In genomic region chr12:103772367-103773108, GRCh38 we compare ENCODE assay signal across 19 cellular contexts.
"Had no signal": no experiment of that assay in that cellular context is flagged by ENCODE, and none has a peak within 500 bp of the region (broad histone marks: within the 10 kb centered on the region; RNA-seq: fewer than 3 reads in every experiment).

No MANE protein-coding gene starts in this region.

- DNase-seq: activated CD4-positive, alpha-beta T cell treated with anti-CD3 and anti-CD28 coated beads, Interleukin-2, amount 10 ng/mL, durations not matched to agents 7 days and 5 days; activated CD4-positive, CD25-positive, alpha-beta regulatory T cell treated with anti-CD3 and anti-CD28 coated beads, Interleukin-2, amount 50 U/mL, for 72 hours; activated CD8-positive, alpha-beta memory T cell treated with anti-CD3 and anti-CD28 coated beads, Interleukin-2, amount 10 ng/mL, durations not matched to agents 7 days and 5 days; activated CD8-positive, alpha-beta T cell treated with anti-CD3 and anti-CD28 coated beads for 36 hours; activated gamma-delta T cell; activated naive CD4-positive, alpha-beta T cell treated with anti-CD3 and anti-CD28 coated beads, Interleukin-2, amount 50 U/mL, for 16 hours; activated naive CD8-positive, alpha-beta T cell treated with anti-CD3 and anti-CD28 coated beads, Interleukin-2, amount 50 U/mL, for 24 hours; activated T-cell treated with anti-CD3 and anti-CD28 coated beads for 4 hours; body of pancreas; foreskin fibroblast; nephron progenitor cell; spleen; stimulated activated CD4-positive, alpha-beta T cell treated with anti-CD3 and anti-CD28 coated beads, Interleukin-4, amount 100 ng/mL, for 1 hour; stimulated activated naive CD4-positive, alpha-beta T cell treated with Interleukin-2 at 50 U/mL for 16 hours; WERI-Rb-1 had no signal

- H3K4me1 Mint-ChIP-seq: activated CD4-positive, alpha-beta T cell treated with anti-CD3 and anti-CD28 coated beads, Interleukin-2, amount 10 ng/mL, durations not matched to agents 7 days and 5 days; activated CD8-positive, alpha-beta memory T cell treated with anti-CD3 and anti-CD28 coated beads, Interleukin-2, amount 10 ng/mL, durations not matched to agents 7 days and 5 days; activated naive CD8-positive, alpha-beta T cell treated with anti-CD3 and anti-CD28 coated beads, Interleukin-2, amount 50 U/mL, for 24 hours; memory B cell had no signal

- H3K27me3 Mint-ChIP-seq: activated CD4-positive, alpha-beta T cell treated with anti-CD3 and anti-CD28 coated beads, Interleukin-2, amount 10 ng/mL, durations not matched to agents 7 days and 5 days; activated CD8-positive, alpha-beta memory T cell treated with anti-CD3 and anti-CD28 coated beads, Interleukin-2, amount 10 ng/mL, durations not matched to agents 7 days and 5 days; activated CD8-positive, alpha-beta T cell treated with anti-CD3 and anti-CD28 coated beads for 36 hours; activated naive CD8-positive, alpha-beta T cell treated with anti-CD3 and anti-CD28 coated beads, Interleukin-2, amount 50 U/mL, for 24 hours; memory B cell had no signal

- ATAC-seq: activated CD8-positive, alpha-beta memory T cell treated with anti-CD3 and anti-CD28 coated beads, Interleukin-2, amount 10 ng/mL, durations not matched to agents 7 days and 5 days; activated CD8-positive, alpha-beta T cell treated with anti-CD3 and anti-CD28 coated beads for 36 hours; activated naive CD8-positive, alpha-beta T cell treated with anti-CD3 and anti-CD28 coated beads, Interleukin-2, amount 50 U/mL, for 24 hours; body of pancreas had no signal

- H3K4me3 Mint-ChIP-seq: activated CD4-positive, alpha-beta T cell treated with anti-CD3 and anti-CD28 coated beads, Interleukin-2, amount 10 ng/mL, durations not matched to agents 7 days and 5 days; activated CD8-positive, alpha-beta memory T cell treated with anti-CD3 and anti-CD28 coated beads, Interleukin-2, amount 10 ng/mL, durations not matched to agents 7 days and 5 days; activated CD8-positive, alpha-beta T cell treated with anti-CD3 and anti-CD28 coated beads for 36 hours; activated naive CD8-positive, alpha-beta T cell treated with anti-CD3 and anti-CD28 coated beads, Interleukin-2, amount 50 U/mL, for 24 hours; activated T-helper 1 cell treated with anti-CD3 and anti-CD28 coated beads, Interleukin-12 subunit alpha, Interleukin-12 subunit beta, Interleukin-2, Interleukin-4 antibody, amounts not matched to agents 30 ng/mL and 10 ng/mL and 1 ng/mL, durations not matched to agents 14 hours and 24 hours and 36 hours; memory B cell; nephron progenitor cell had no signal

- H3K36me3 ChIP-seq: cardiac muscle cell had no signal

- H3K9me3 ChIP-seq: body of pancreas, spleen had no signal

- H3K4me3 ChIP-seq: body of pancreas, cardiac muscle cell, spleen had no signal

- H3K27me3 ChIP-seq: body of pancreas, cardiac muscle cell, spleen had no signal

- H3K27ac Mint-ChIP-seq: activated CD8-positive, alpha-beta memory T cell treated with anti-CD3 and anti-CD28 coated beads, Interleukin-2, amount 10 ng/mL, durations not matched to agents 7 days and 5 days; activated CD8-positive, alpha-beta T cell treated with anti-CD3 and anti-CD28 coated beads for 36 hours; activated naive CD8-positive, alpha-beta T cell treated with anti-CD3 and anti-CD28 coated beads, Interleukin-2, amount 50 U/mL, for 24 hours; activated T-helper 1 cell treated with anti-CD3 and anti-CD28 coated beads, Interleukin-12 subunit alpha, Interleukin-12 subunit beta, Interleukin-2, Interleukin-4 antibody, amounts not matched to agents 30 ng/mL and 10 ng/mL and 1 ng/mL, durations not matched to agents 14 hours and 24 hours and 36 hours; memory B cell; nephron progenitor cell had no signal

- H3K27ac ChIP-seq: body of pancreas, cardiac muscle cell, parathyroid adenoma, WERI-Rb-1 had no signal

- H3K9me3 Mint-ChIP-seq: activated CD4-positive, alpha-beta T cell treated with anti-CD3 and anti-CD28 coated beads, Interleukin-2, amount 10 ng/mL, durations not matched to agents 7 days and 5 days; activated CD8-positive, alpha-beta T cell treated with anti-CD3 and anti-CD28 coated beads for 36 hours; activated naive CD8-positive, alpha-beta T cell treated with anti-CD3 and anti-CD28 coated beads, Interleukin-2, amount 50 U/mL, for 24 hours; activated T-helper 1 cell treated with anti-CD3 and anti-CD28 coated beads, Interleukin-12 subunit alpha, Interleukin-12 subunit beta, Interleukin-2, Interleukin-4 antibody, amounts not matched to agents 30 ng/mL and 10 ng/mL and 1 ng/mL, durations not matched to agents 14 hours and 24 hours and 36 hours; memory B cell; nephron progenitor cell had no signal
